Comparison of ENCODE assay signal across 10 cellular contexts in genomic region chr1:54273837-54274192, GRCh38.
A peak's percentile ranks its signal among the peaks of the same experiment; 100 is the strongest.
DNase-seq lines count a peak whose midpoint lies in the region; ATAC-seq and TF ChIP-seq lines count a peak whose summit lies in the region.
"Had no signal": no experiment of that assay in that cellular context is flagged by ENCODE, and none has a peak within 500 bp of the region (broad histone marks: within the 10 kb centered on the region; RNA-seq: fewer than 3 reads in every experiment).

No MANE protein-coding gene starts in this region.

- DNase-seq in astrocyte of the spinal cord (ENCODE audit: low read depth, low spot score) = peak; percentile 34
- peak in 12 of 49 donors; percentile 30 to 89 (median 46) for DNase-seq in substantia nigra (lab: John Stamatoyannopoulos, UW)
- no peak for DNase-seq in ureter (ENCODE audit: low spot score)
- no peak for DNase-seq in GM20000 (ENCODE audit: low spot score)
- DNase-seq: activated CD4-positive, alpha-beta memory T cell treated with anti-CD3 and anti-CD28 coated beads, Interleukin-2, amount 10 ng/mL, durations not matched to agents 7 days and 5 days; Karpas-422 had no signal

- peaks cover 28% of the 10 kb centered on the region for H3K4me1 ChIP-seq in HUES64 (ENCODE audit: insufficient read depth, low read length)

- TF ChIP-seq CTCF in astrocyte of the spinal cord (IDR thresholded peaks at IDR 0.05; ENCODE audit: low read depth, low read length) (no peak), GM20000 (IDR thresholded peaks at IDR 0.05; ENCODE audit: extremely low read depth, missing control alignments) (no peak)

- H3K9me3 ChIP-seq in HUES64 (ENCODE audit: insufficient read depth, low read depth, low read length) = no peaks in the 10 kb centered on the region

- H3K27ac ChIP-seq in HUES64 (ENCODE audit: low read depth, low read length) = peak overlapping the region; percentile 50
- H3K27ac ChIP-seq in layer of hippocampus (ENCODE audit: low read depth, low read length) = peak overlapping the region; percentile 86
- peak overlapping the region; percentile 85 for H3K27ac ChIP-seq in substantia nigra (ENCODE audit: low read depth, low read length, poor library complexity, severe bottlenecking)

- in situ Hi-C loops in astrocyte of the spinal cord (cut with HindIII; ENCODE audit: low sequenced_read_pairs) = no loop called here

- whole genome bisulfite sequencing in HUES64 = 0% methylated on average over 1 of the region's 4 CpGs

- no peak overlapping the region for H3K9ac ChIP-seq in HUES64 (ENCODE audit: low read depth, low read length)

- no peak for ATAC-seq in HG02938 (IDR thresholded peaks at IDR 0.05; ENCODE audit: unreplicated experiment)
- no peak for ATAC-seq in GM18870 (IDR thresholded peaks at IDR 0.05; ENCODE audit: unreplicated experiment)

- no peaks in the 10 kb centered on the region; the same call in 1 of the 2 replicates for H3K36me3 ChIP-seq in HUES64 (ENCODE audit: insufficient read depth, low read length)

- H3K27me3 ChIP-seq in HUES64 (ENCODE audit: insufficient read depth, low read length) (no peaks in the 10 kb centered on the region), layer of hippocampus (ENCODE audit: control insufficient read depth, insufficient read depth, low read length) (no peaks in the 10 kb centered on the region)

- H3K4me3 ChIP-seq in HUES64 (ENCODE audit: low read length) = no peak overlapping the region
- no peak overlapping the region for H3K4me3 ChIP-seq in astrocyte of the spinal cord (ENCODE audit: low read depth, low read length)
